In genomic region chr7:78019457-78020130, GRCh38 we compare ENCODE assay signal across 8 cellular contexts.
DNase-seq lines count a peak whose midpoint lies in the region; FAIRE-seq and TF ChIP-seq lines count a peak whose summit lies in the region.

No MANE protein-coding gene starts in this region.

- peak in 2 of 6 experiments; percentile 11 to 13 for TF ChIP-seq CTCF in thyroid gland (IDR thresholded peaks at IDR 0.05)

- TF ChIP-seq POLR2A in H54 (IDR thresholded peaks at IDR 0.05; ENCODE audit: low read depth, low read length) (peak; percentile 65; the same call in 1 of the 2 replicates), thyroid gland (IDR thresholded peaks at IDR 0.05) (peak in 1 of 2 donors; percentile 88)

- 0% methylated on average over 5 to 11 of the region's 86 CpGs for WGBS in thyroid gland, 2 donors

- FAIRE-seq in H54 (lab: Jason Lieb, UNC) (no peak), frontal cortex (lab: Jason Lieb, UNC) (no peak)

- intact Hi-C loops in thyroid gland (cut with DNase I): no loop called here

- DNase-seq in ELR (ENCODE audit: low read depth): peak; percentile 87
- DNase-seq in H54 (ENCODE audit: insufficient read length, low spot score): peak; percentile 95
- peak; percentile 57 to 76 for DNase-seq in Kasumi-1 (lab: John Stamatoyannopoulos, UW)
- DNase-seq in SHP77 (lab: John Stamatoyannopoulos, UW): peak; percentile 88 to 89
- peak; percentile 68 for DNase-seq in activated naive CD4-positive, alpha-beta T cell treated with Interleukin-2 at 50 U/mL for 16 hours
- peak; percentile 79 to 87 for DNase-seq in frontal cortex (ENCODE audit: low spot score in 2 of 2)
- DNase-seq in non-pigmented ciliary epithelial cell (ENCODE audit: low read depth): peak; percentile 36
- DNase-seq in thyroid gland: peak; percentile 93 to 94

- H3K4me3 ChIP-seq in thyroid gland (replicated peaks in 1 of 3): peak overlapping the region in 2 of 3 donors; percentile 16 to 38

- H3K27ac ChIP-seq in thyroid gland: peak overlapping the region; percentile 90 to 98 (median 97)

- H3K9me3 ChIP-seq in thyroid gland: no peaks in the 10 kb centered on the region

- no peaks in the 10 kb centered on the region for H3K36me3 ChIP-seq in thyroid gland

- peaks cover 14 to 18% of the 10 kb centered on the region in 2 donors for H3K4me1 ChIP-seq in thyroid gland

- H3K27me3 ChIP-seq in thyroid gland: no peaks in the 10 kb centered on the region

Comparison
In these comparisons a context has a peak if more than half of its experiments do, and no peak if none do; other contexts are left out.
1. Peak in every context shown above with its lines: DNase-seq, H3K4me3 ChIP-seq and H3K27ac ChIP-seq.
2. DNase-seq: peak in every context shown above with its lines; median percentile 95 in H54; 94 in thyroid gland; 88 in SHP77; 87 in ELR; 83 in frontal cortex; 68 in activated naive CD4-positive, alpha-beta T cell treated with Interleukin-2 at 50 U/mL for 16 hours; 66 in Kasumi-1; 36 in non-pigmented ciliary epithelial cell.